Comparison of ENCODE assay signal across 19 cellular contexts in the genomic region with DNA sequence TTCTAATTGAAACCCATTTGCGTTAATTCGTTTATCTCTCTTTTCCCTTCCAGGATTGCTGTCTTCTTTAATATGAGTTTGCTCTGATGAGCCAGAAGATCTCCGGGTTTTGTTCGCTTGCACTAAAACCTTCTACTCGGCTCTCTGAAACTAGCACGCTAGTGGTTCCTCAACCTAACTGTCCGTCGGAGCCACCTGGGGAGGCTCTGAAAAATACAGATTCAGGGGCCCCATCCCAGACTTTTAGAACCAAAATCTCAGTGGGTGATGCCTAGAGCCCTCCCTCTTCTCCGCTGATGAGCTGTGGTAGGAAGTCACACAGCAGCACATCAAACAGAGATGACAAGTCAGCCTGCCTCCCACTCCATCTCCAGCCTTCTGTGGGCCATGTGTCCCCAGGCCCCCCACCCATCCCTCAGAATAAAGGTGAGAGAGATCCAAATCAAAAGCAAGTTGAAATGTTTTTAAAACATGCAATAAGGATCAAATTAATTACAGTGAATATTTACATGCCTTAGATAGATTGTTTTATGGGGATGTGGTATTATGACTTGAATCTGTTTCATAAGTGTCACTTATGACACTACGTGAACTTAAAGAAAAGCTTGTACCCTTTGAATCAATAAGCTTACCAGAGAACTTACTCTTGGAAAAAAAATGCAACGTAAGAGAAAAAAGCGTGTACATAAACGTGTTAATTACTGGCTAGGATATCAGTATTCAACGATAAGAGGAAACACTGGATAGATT. TPM values are rescaled to one million over a fixed set of nuclear protein-coding genes. Genes with fewer than 3 reads are reported as not detected.
A peak's percentile ranks its signal among the peaks of the same experiment; 100 is the strongest.
DNase-seq lines count a peak whose midpoint lies in the region; ATAC-seq, FAIRE-seq and TF ChIP-seq lines count a peak whose summit lies in the region.
"Had no signal": no experiment of that assay in that cellular context is flagged by ENCODE, and none has a peak within 500 bp of the region (broad histone marks: within the 10 kb centered on the region; RNA-seq: fewer than 3 reads in every experiment).

No MANE protein-coding gene starts in this region.

- H3K27ac Mint-ChIP-seq in MCF 10A (ENCODE audit: low read depth, unreplicated experiment) (peak overlapping the region; percentile 10), nephron (peak overlapping the region in 2 of 3 experiments; percentile 73 to 86)
- H3K27ac Mint-ChIP-seq: activated CD4-positive, alpha-beta memory T cell treated with anti-CD3 and anti-CD28 coated beads, Interleukin-2, amount 10 ng/mL, durations not matched to agents 7 days and 5 days; activated naive CD8-positive, alpha-beta T cell treated with anti-CD3 and anti-CD28 coated beads, Interleukin-2, amount 10 ng/mL, durations not matched to agents 7 days and 5 days; CD14-positive monocyte; T-helper 1 cell treated with Interleukin-12 subunit alpha and Interleukin-12 subunit beta and Interleukin-4 antibody, amounts not matched to agents 30 μg/mL and 1 μg/mL, for 36 hours; type B pancreatic cell had no signal

- no peak for TF ChIP-seq EP300 in K562 (IDR thresholded peaks at IDR 0.05; ENCODE audit: low read length)

- no peak for TF ChIP-seq RAD21 in K562 (CRISPR knock-in tag; conservative IDR thresholded peaks at IDR 0.05 in 1 of 2, IDR thresholded peaks at IDR 0.05 in 1 of 2)

- H3K4me1 Mint-ChIP-seq in MCF 10A (ENCODE audit: insufficient read depth, unreplicated experiment) (peaks cover 19% of the 10 kb centered on the region), nephron (peaks cover 31% of the 10 kb centered on the region)
- H3K4me1 Mint-ChIP-seq: activated CD4-positive, alpha-beta memory T cell treated with anti-CD3 and anti-CD28 coated beads, Interleukin-2, amount 10 ng/mL, durations not matched to agents 7 days and 5 days; activated naive CD8-positive, alpha-beta T cell treated with anti-CD3 and anti-CD28 coated beads, Interleukin-2, amount 10 ng/mL, durations not matched to agents 7 days and 5 days had no signal

- H3K9me3 Mint-ChIP-seq in MCF 10A (ENCODE audit: unreplicated experiment) = peaks cover 9% of the 10 kb centered on the region
- H3K9me3 Mint-ChIP-seq in nephron = peaks cover 24% of the 10 kb centered on the region
- H3K9me3 Mint-ChIP-seq: type B pancreatic cell had no signal

- intact Hi-C loops in MCF 10A (cut with micrococcal nuclease) (no loop called here), mammary epithelial cell (cut with micrococcal nuclease) (no loop called here), K562 (cut with micrococcal nuclease) (no loop called here), thyroid gland (cut with DNase I) (no loop called here)

- FAIRE-seq in K562 (lab: Jason Lieb, UNC) = no peak

- no peak for ATAC-seq in K562

- 84% methylated on average over 14 of the region's 14 CpGs for WGBS in mammary epithelial cell (ENCODE audit: low coverage, missing lambda C conversion rate)
- WGBS in K562 (ENCODE audit: insufficient coverage, low coverage, missing lambda C conversion rate) = under 1% methylated on average over 14 of the region's 14 CpGs
- 65 to 75% methylated on average over 14 of the region's 14 CpGs for WGBS in thyroid gland, 2 donors

- H3K36me3 Mint-ChIP-seq in MCF 10A (ENCODE audit: insufficient read depth, unreplicated experiment) (no peaks in the 10 kb centered on the region), nephron (ENCODE audit: low read depth) (no peaks in the 10 kb centered on the region)
- H3K36me3 Mint-ChIP-seq: activated naive CD8-positive, alpha-beta T cell treated with anti-CD3 and anti-CD28 coated beads, Interleukin-2, amount 10 ng/mL, durations not matched to agents 7 days and 5 days; CD14-positive monocyte; type B pancreatic cell had no signal

- POLR2A ChIA-PET in MCF 10A (lab: Yijun Ruan, JAX) = interaction anchor here (0.7 to 0.8 kb wide), 2 partner anchors 33 to 131 kb away, joined by 3 read pairs; no protein-coding TSS in a partner anchor
- POLR2A ChIA-PET in K562 (lab: Yijun Ruan, JAX) = interaction anchor here (0.6 kb wide), 1 partner anchor 26 kb away, joined by 3 read pairs; no protein-coding TSS in a partner anchor
- POLR2A ChIA-PET in GM10248 (lab: Yijun Ruan, JAX) = no interaction called here

- H3K9me3 ChIP-seq in mammary epithelial cell (replicated peaks; ENCODE audit: insufficient read depth, low read length) = peaks cover 8% of the 10 kb centered on the region
- H3K9me3 ChIP-seq in K562 (replicated peaks; ENCODE audit: control insufficient read depth, insufficient read depth, low read depth, low read length) = no peaks in the 10 kb centered on the region
- H3K9me3 ChIP-seq in thyroid gland = no peaks in the 10 kb centered on the region

- no peak overlapping the region for H3K4me2 ChIP-seq in mammary epithelial cell (ENCODE audit: insufficient read depth, low read depth, low read length)
- H3K4me2 ChIP-seq in K562 (ENCODE audit: insufficient read depth, low read length) = no peak overlapping the region

- TF ChIP-seq POLR2A in K562 (conservative IDR thresholded peaks at IDR 0.05) (no peak), thyroid gland (IDR thresholded peaks at IDR 0.05) (no peak)

- TF ChIP-seq CTCF in MCF 10A (IDR thresholded peaks at IDR 0.05; ENCODE audit: unreplicated experiment) (no peak), mammary epithelial cell (conservative IDR thresholded peaks at IDR 0.05 in 1 of 2, IDR thresholded peaks at IDR 0.05 in 1 of 2; ENCODE audit: extremely low read depth in 1 of 2, insufficient read depth in 1 of 2, low read depth in 1 of 2, low read length in 2 of 2) (no peak), K562 (IDR thresholded peaks at IDR 0.05 in 2 of 3, conservative IDR thresholded peaks at IDR 0.05 in 1 of 3; ENCODE audit: insufficient read depth in 2 of 3, low read depth in 1 of 3, low read length in 3 of 3) (no peak), nephron (IDR thresholded peaks at IDR 0.05; ENCODE audit: unreplicated experiment in 3 of 3) (no peak), thyroid gland (IDR thresholded peaks at IDR 0.05) (no peak), GM10248 (IDR thresholded peaks at IDR 0.05; ENCODE audit: control extremely low read depth, extremely low read depth, low read depth, missing control alignments) (no peak)

- no peaks in the 10 kb centered on the region for H3K27me3 ChIP-seq in mammary epithelial cell (ENCODE audit: insufficient read depth, low read length)
- H3K27me3 ChIP-seq in K562 (ENCODE audit: control insufficient read depth in 2 of 2, insufficient read depth in 2 of 2, low read length in 2 of 2) = peaks cover 0 to 5% of the 10 kb centered on the region in 2 experiments; a peak in 1 of 5 replicates
- H3K27me3 ChIP-seq in thyroid gland = no peaks in the 10 kb centered on the region
- H3K27me3 ChIP-seq: cardiac muscle cell had no signal

- no peak overlapping the region for H3K4me3 ChIP-seq in mammary epithelial cell (replicated peaks in 1 of 3; ENCODE audit: insufficient read depth in 1 of 3, low read depth in 2 of 3, low read length in 3 of 3)
- no peak overlapping the region for H3K4me3 ChIP-seq in K562
- H3K4me3 ChIP-seq in thyroid gland (replicated peaks in 1 of 3) = no peak overlapping the region
- H3K4me3 ChIP-seq: cardiac muscle cell had no signal

- no peak overlapping the region for H3K27ac ChIP-seq in mammary epithelial cell (ENCODE audit: insufficient read depth, low read depth, low read length)
- no peak overlapping the region for H3K27ac ChIP-seq in K562 (ENCODE audit: extremely low read depth, low read depth, low read length)
- peak overlapping the region; percentile 45 to 84 (median 77) for H3K27ac ChIP-seq in thyroid gland
- H3K27ac ChIP-seq: cardiac muscle cell, WERI-Rb-1 had no signal

- H3K79me2 ChIP-seq in mammary epithelial cell (ENCODE audit: insufficient read depth, low read length) (no peaks in the 10 kb centered on the region), K562 (ENCODE audit: control insufficient read depth, insufficient read depth, low read length) (no peaks in the 10 kb centered on the region)

- H3K36me3 ChIP-seq in mammary epithelial cell (ENCODE audit: insufficient read depth, low read length) = no peaks in the 10 kb centered on the region
- H3K36me3 ChIP-seq in K562 (ENCODE audit: control insufficient read depth, insufficient read depth, low read length) = no peaks in the 10 kb centered on the region
- H3K36me3 ChIP-seq in thyroid gland = no peaks in the 10 kb centered on the region
- H3K36me3 ChIP-seq: cardiac muscle cell, WERI-Rb-1 had no signal

- dilution Hi-C loops in mammary epithelial cell (cut with HindIII; ENCODE audit: low sequenced_read_pairs) = no loop called here

- H3K9ac ChIP-seq in mammary epithelial cell (ENCODE audit: insufficient read depth, low read length) (no peak overlapping the region), K562 (ENCODE audit: insufficient read depth in 1 of 2, low read depth in 2 of 2, low read length in 2 of 2) (no peak overlapping the region)

- in situ Hi-C loops in mammary epithelial cell (cut with MboI; ENCODE audit: low sequenced_read_pairs in 2 of 2) = no loop called here
- in situ Hi-C loops in K562 (cut with MboI) = no loop called here

- H3K9me1 ChIP-seq in K562 (ENCODE audit: control insufficient read depth, insufficient read depth, low read length) = no peaks in the 10 kb centered on the region

- H3K4me1 ChIP-seq in mammary epithelial cell (ENCODE audit: insufficient read depth, low read length) = no peaks in the 10 kb centered on the region
- no peaks in the 10 kb centered on the region for H3K4me1 ChIP-seq in K562 (replicated peaks in 1 of 2; ENCODE audit: control insufficient read depth in 2 of 2, insufficient read depth in 2 of 2, low read length in 2 of 2)
- H3K4me1 ChIP-seq in thyroid gland = peaks cover 21 to 41% of the 10 kb centered on the region in 2 donors

- no peak overlapping the region for H2AFZ ChIP-seq in mammary epithelial cell (ENCODE audit: low read depth, low read length)
- H2AFZ ChIP-seq in K562 (ENCODE audit: low read depth, low read length) = no peak overlapping the region

- H3K4me3 Mint-ChIP-seq in MCF 10A (ENCODE audit: unreplicated experiment) = no peak overlapping the region
- no peak overlapping the region for H3K4me3 Mint-ChIP-seq in nephron
- H3K4me3 Mint-ChIP-seq: activated CD4-positive, alpha-beta memory T cell treated with anti-CD3 and anti-CD28 coated beads, Interleukin-2, amount 10 ng/mL, durations not matched to agents 7 days and 5 days; activated naive CD8-positive, alpha-beta T cell treated with anti-CD3 and anti-CD28 coated beads, Interleukin-2, amount 10 ng/mL, durations not matched to agents 7 days and 5 days; CD14-positive monocyte; T-helper 1 cell treated with Interleukin-12 subunit alpha and Interleukin-12 subunit beta and Interleukin-4 antibody, amounts not matched to agents 30 μg/mL and 1 μg/mL, for 36 hours; type B pancreatic cell had no signal

- CTCF ChIA-PET in MCF 10A (lab: Yijun Ruan, JAX) = interaction anchor here (0.7 kb wide), 1 partner anchor 114 kb away, joined by 3 read pairs; no protein-coding TSS in a partner anchor
- CTCF ChIA-PET in mammary epithelial cell (lab: Charles Lee; ENCODE audit: low non-redundant PET) = no interaction called here
- CTCF ChIA-PET in K562 (lab: Yijun Ruan, JAX; ENCODE audit: low intra/inter-chr PET ratio) = interaction anchor here (0.7 kb wide), 1 partner anchor 19 kb away, joined by 3 read pairs; no protein-coding TSS in a partner anchor
- CTCF ChIA-PET in GM10248 (lab: Yijun Ruan, JAX) = interaction anchor here (1.4 kb wide), 1 partner anchor 12 kb away, joined by 3 read pairs; no protein-coding TSS in a partner anchor

- BruUV-seq in MCF 10A (replicated peaks; lab: Mats Ljungman, UMichigan) (no TSS peak), mammary epithelial cell (replicated peaks; lab: Mats Ljungman, UMichigan) (no TSS peak), K562 (replicated peaks; lab: Mats Ljungman, UMichigan) (no TSS peak)

- DNase-seq in MCF 10A (ENCODE audit: unreplicated experiment) = no peak
- no peak for DNase-seq in mammary epithelial cell
- no peak for DNase-seq in K562 (ENCODE audit: extremely low read depth in 1 of 4, low spot score in 3 of 4)
- no peak for DNase-seq in thyroid gland
- DNase-seq in GM10248 (ENCODE audit: extremely low spot score) = no peak
- DNase-seq in NCI-H226 = no peak
- no peak for DNase-seq in ureter (ENCODE audit: low spot score)
- DNase-seq: activated CD4-positive, alpha-beta memory T cell treated with anti-CD3 and anti-CD28 coated beads, Interleukin-2, amount 10 ng/mL, durations not matched to agents 7 days and 5 days; activated naive CD8-positive, alpha-beta T cell treated with anti-CD3 and anti-CD28 coated beads, Interleukin-2, amount 10 ng/mL, durations not matched to agents 7 days and 5 days; kidney glomerular epithelial cell; NCI-H1417 treated with DMSO at 0.1 percent for 48 hours; WERI-Rb-1 had no signal

- H4K20me1 ChIP-seq in mammary epithelial cell (ENCODE audit: insufficient read depth, low read length) = no peaks in the 10 kb centered on the region
- no peaks in the 10 kb centered on the region for H4K20me1 ChIP-seq in K562 (replicated peaks; ENCODE audit: control insufficient read depth, insufficient read depth, low read length)

- H3K27me3 Mint-ChIP-seq in MCF 10A (ENCODE audit: insufficient read depth, unreplicated experiment) (peaks cover under 1% of the 10 kb centered on the region), nephron (ENCODE audit: low read depth) (peaks cover 4% of the 10 kb centered on the region)

RNA-seq across cellular contexts. Expression of a gene that starts 16.4 kb away (rescaled TPM):
- total RNA-seq in MCF 10A (2022) (not detected in 2 replicates), mammary epithelial cell (not detected), K562 (2014; rRNA removed) (not detected in 2 replicates), K562 (2014; rRNA removed; fragmentation: Illumina TruSeq; extraction: Trizol) (not detected in 2 replicates), K562 (2015; rRNA removed; fragmentation: Illumina TruSeq; extraction: Trizol) (not detected in 2 replicates), K562 (2021) (not detected in 2 replicates), thyroid gland (10 to 100 TPM in 1 of 4 donors, under 1 TPM in 1, not detected in 2; 0.93 to 16.5 TPM), ureter (0.49 TPM)
- polyA plus RNA-seq in mammary epithelial cell (not detected), K562 (2011; rRNA removed) (not detected in 2 replicates), K562 (2014; fragmentation: Illumina TruSeq; extraction: Trizol) (not detected in 2 replicates), K562 (2014; fragmentation: Nextera tagmentation; extraction: Ambion mirVana) (not detected), K562 (2014; rRNA removed) (not detected in 2 replicates)
- polyA minus RNA-seq in mammary epithelial cell = not detected
- not detected in 2 replicates for total RNA-seq in K562 (2011; cell fraction: chromatin; rRNA removed; ENCODE audit: low replicate concordance)
- not detected in 2 replicates for total RNA-seq in K562 (2011; cell fraction: nucleolus; rRNA removed)
- not detected in 2 replicates for total RNA-seq in K562 (2011; cell fraction: nucleoplasm; rRNA removed)
- polyA plus RNA-seq in K562 (2011; cell fraction: cytosol; rRNA removed) = not detected in 2 replicates
- polyA plus RNA-seq in K562 (2011; cell fraction: nucleus; rRNA removed) = not detected in 2 replicates
- not detected in 2 replicates for polyA plus RNA-seq in K562 (2012)
- polyA minus RNA-seq in K562 (2011; rRNA and poly(A)+ RNA removed) = not detected in 2 replicates
- polyA minus RNA-seq in K562 (2011; cell fraction: cytosol; rRNA and poly(A)+ RNA removed) = not detected in 2 replicates
- polyA minus RNA-seq in K562 (2011; cell fraction: nucleus; rRNA and poly(A)+ RNA removed) = not detected in 2 replicates
- total RNA-seq: A172; activated CD4-positive, alpha-beta memory T cell treated with anti-CD3 and anti-CD28 coated beads, Interleukin-2, amount 10 ng/mL, durations not matched to agents 7 days and 5 days; activated naive CD8-positive, alpha-beta T cell treated with anti-CD3 and anti-CD28 coated beads, Interleukin-2, amount 10 ng/mL, durations not matched to agents 7 days and 5 days; cardiac muscle cell; HT-29 had no signal
- polyA plus RNA-seq: cardiac muscle cell, CD14-positive monocyte had no signal

RNA-seq across cellular contexts. Expression of a gene that starts 20.7 kb away (rescaled TPM):
- total RNA-seq in MCF 10A (2022) = not detected in 2 replicates
- total RNA-seq in mammary epithelial cell = not detected
- polyA plus RNA-seq in mammary epithelial cell = not detected
- polyA minus RNA-seq in mammary epithelial cell = not detected
- not detected in 2 replicates for total RNA-seq in K562 (2011; cell fraction: chromatin; rRNA removed; ENCODE audit: low replicate concordance)
- total RNA-seq in K562 (2011; cell fraction: nucleolus; rRNA removed) = not detected in 2 replicates
- total RNA-seq in K562 (2011; cell fraction: nucleoplasm; rRNA removed) = not detected in 2 replicates
- total RNA-seq in K562 (2014; rRNA removed) = not detected in 2 replicates
- not detected in 2 replicates for total RNA-seq in K562 (2014; rRNA removed; fragmentation: Illumina TruSeq; extraction: Trizol)
- total RNA-seq in K562 (2015; rRNA removed; fragmentation: Illumina TruSeq; extraction: Trizol) = not detected in 2 replicates
- total RNA-seq in K562 (2021) = not detected in 2 replicates
- not detected in 2 replicates for polyA plus RNA-seq in K562 (2011; rRNA removed)
- not detected in 2 replicates for polyA plus RNA-seq in K562 (2011; cell fraction: cytosol; rRNA removed)
- polyA plus RNA-seq in K562 (2011; cell fraction: nucleus; rRNA removed) = not detected in 2 replicates
- polyA plus RNA-seq in K562 (2012) = not detected in 2 replicates
- polyA plus RNA-seq in K562 (2014; fragmentation: Illumina TruSeq; extraction: Trizol) = not detected in 2 replicates
- polyA plus RNA-seq in K562 (2014; fragmentation: Nextera tagmentation; extraction: Ambion mirVana) = not detected
- not detected in 2 replicates for polyA plus RNA-seq in K562 (2014; rRNA removed)
- polyA minus RNA-seq in K562 (2011; rRNA and poly(A)+ RNA removed) = not detected in 2 replicates
- not detected in 2 replicates for polyA minus RNA-seq in K562 (2011; cell fraction: cytosol; rRNA and poly(A)+ RNA removed)
- not detected in 2 replicates for polyA minus RNA-seq in K562 (2011; cell fraction: nucleus; rRNA and poly(A)+ RNA removed)
- total RNA-seq in thyroid gland = 1 to 10 TPM in 2 of 4 donors, under 1 TPM in 1, not detected in 1; 0.10 to 2.3 (median 1.1) TPM
- 3.1 TPM for total RNA-seq in ureter
- total RNA-seq: A172; activated CD4-positive, alpha-beta memory T cell treated with anti-CD3 and anti-CD28 coated beads, Interleukin-2, amount 10 ng/mL, durations not matched to agents 7 days and 5 days; cardiac muscle cell; HT-29 had no signal
- polyA plus RNA-seq: cardiac muscle cell had no signal

Comparison
In these comparisons a context has a peak if more than half of its experiments do, and no peak if none do; other contexts are left out.
1. H3K27ac ChIP-seq: peak in thyroid gland (3 of 3); none in mammary epithelial cell (single experiment) and K562 (single experiment).